In genomic region chr4:68575636-68576035, GRCh38 we compare ENCODE assay signal across 10 cellular contexts. TPM values are rescaled to one million over a fixed set of nuclear protein-coding genes. Genes with fewer than 3 reads are reported as not detected.
DNase-seq lines count a peak whose midpoint lies in the region; ATAC-seq, FAIRE-seq and TF ChIP-seq lines count a peak whose summit lies in the region.
"Not testable (repeated sequence)": the region's sequence is repeated elsewhere in the genome, so short reads cannot be mapped to it uniquely, and the experiment has no call there.
"Had no signal": no experiment of that assay in that cellular context is flagged by ENCODE, and none has a peak within 500 bp of the region (broad histone marks: within the 10 kb centered on the region; RNA-seq: fewer than 3 reads in every experiment).

No MANE protein-coding gene starts in this region.

- H3K9me2 ChIP-seq in SU-DHL-6 (replicated peaks; ENCODE audit: insufficient read depth, low read length) = not testable (repeated sequence)

- peak overlapping the region in 4 of 6 donors; percentile 73 to 96 (median 92) for H3K27ac Mint-ChIP-seq in naive B cell

- H3K4me3 ChIP-seq in GM08714 (ENCODE audit: low read length) = peak overlapping the region; percentile 80; the same call in 1 of the 2 replicates
- H3K4me3 ChIP-seq in SU-DHL-6 (ENCODE audit: insufficient read depth, low read length, poor library complexity, severe bottlenecking) = peak overlapping the region; percentile 26

- H3K9me3 ChIP-seq in SU-DHL-6 (ENCODE audit: insufficient read depth, low read length) = not testable (repeated sequence)

- H3F3A ChIP-seq in SU-DHL-6 (ENCODE audit: insufficient read depth) = not testable (repeated sequence)

- H4K20me1 ChIP-seq in SU-DHL-6 (ENCODE audit: low read depth, low read length) = not testable (repeated sequence)

- peak overlapping the region in 5 of 8 donors; percentile 41 to 93 (median 77) for H3K4me3 Mint-ChIP-seq in naive B cell

- H3K9ac ChIP-seq in SU-DHL-6 (ENCODE audit: low read length) = peak overlapping the region; percentile 50

- peak; percentile 29 for ATAC-seq in GM18502 (IDR thresholded peaks at IDR 0.05; ENCODE audit: poor library complexity, unreplicated experiment)
- peak; percentile 16 for ATAC-seq in HG02759 (IDR thresholded peaks at IDR 0.05; ENCODE audit: unreplicated experiment)
- peak; percentile 22 for ATAC-seq in HG03354 (IDR thresholded peaks at IDR 0.05; ENCODE audit: poor library complexity, severe bottlenecking, unreplicated experiment)
- not testable (repeated sequence) for ATAC-seq in naive B cell (ENCODE audit: low read depth in 2 of 2)

- peak overlapping the region; percentile 19 for H2AFZ ChIP-seq in SU-DHL-6 (ENCODE audit: low read depth, low read length, severe bottlenecking)

- FAIRE-seq in GM19239 (lab: Jason Lieb, UNC) = peak; percentile 53

- H3K27me3 ChIP-seq in SU-DHL-6 (ENCODE audit: low read length) = not testable (repeated sequence)

- not testable (repeated sequence) for H3K4me2 ChIP-seq in SU-DHL-6 (ENCODE audit: low read depth, low read length, poor library complexity, severe bottlenecking)

- H3K4me1 Mint-ChIP-seq in naive B cell = peaks cover 0 to 54% (median 10%) of the 10 kb centered on the region in 3 donors

- H3K79me2 ChIP-seq in SU-DHL-6 (ENCODE audit: insufficient read depth, low read length) = not testable (repeated sequence)

- not testable (repeated sequence) for H3K36me3 ChIP-seq in SU-DHL-6 (ENCODE audit: low read length)

- H3K9me3 Mint-ChIP-seq in naive B cell = peaks cover 0 to 15% (median 0%) of the 10 kb centered on the region in 7 donors

- not testable (repeated sequence) for DNase-seq in GM19239 (ENCODE audit: insufficient read length, low spot score); naive B cell

- not testable (repeated sequence) for TF ChIP-seq CTCF in SU-DHL-6 (IDR thresholded peaks at IDR 0.05; ENCODE audit: insufficient read depth, low read length, poor library complexity, severe bottlenecking)

- H3K27me3 Mint-ChIP-seq in naive B cell = not testable (repeated sequence)

- H3K36me3 Mint-ChIP-seq in naive B cell = not testable (repeated sequence)

- not testable (repeated sequence) for H3K27ac ChIP-seq in SU-DHL-6 (ENCODE audit: low read depth, low read length)

RNA-seq across cellular contexts. Expression of gene UGT2B17, which starts 0.5 kb away (rescaled TPM):
- polyA plus RNA-seq in naive B cell (ENCODE audit: low read depth in 6 of 6) = 10 to 100 TPM in 4 of 6 donors, 1 to 10 TPM in 1, not detected in 1; 4.6 to 56.0 (median 12.4) TPM
- polyA plus RNA-seq: CD4-positive, CD25-positive, alpha-beta regulatory T cell; GM23338; IMR-90 had no signal
